ENCODE assay signal across 18 cellular contexts in the genomic region with DNA sequence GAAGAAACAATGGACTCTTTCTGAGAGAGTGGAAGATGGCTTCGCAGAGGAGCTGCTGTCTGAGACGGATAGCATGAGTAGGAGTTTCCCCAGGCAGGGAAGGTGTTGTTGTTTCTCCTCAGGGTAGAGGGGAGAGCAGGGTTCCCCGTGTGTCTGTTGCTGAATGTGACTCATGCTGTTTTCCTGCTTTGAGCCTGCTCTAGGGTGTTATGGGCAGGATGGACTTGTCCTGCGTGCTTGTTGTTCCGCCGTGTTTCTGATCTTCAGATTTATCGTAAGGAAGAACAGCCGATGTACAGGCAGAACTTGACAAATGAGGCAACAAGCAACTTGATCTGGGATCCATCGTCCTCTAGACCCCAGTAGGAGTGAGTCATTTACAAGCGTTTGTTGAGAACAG. TPM values are rescaled to one million over a fixed set of nuclear protein-coding genes. Genes with fewer than 3 reads are reported as not detected.
DNase-seq lines count a peak whose midpoint lies in the region; ATAC-seq and TF ChIP-seq lines count a peak whose summit lies in the region.
"Had no signal": no experiment of that assay in that cellular context is flagged by ENCODE, and none has a peak within 500 bp of the region (broad histone marks: within the 10 kb centered on the region; RNA-seq: fewer than 3 reads in every experiment).

No MANE protein-coding gene starts in this region.

- ATAC-seq in esophagus mucosa, result peak; percentile 50
- ATAC-seq in GM19351 (IDR thresholded peaks at IDR 0.05; ENCODE audit: unreplicated experiment), result no peak
- ATAC-seq in HG02981 (IDR thresholded peaks at IDR 0.05; ENCODE audit: unreplicated experiment), result no peak
- ATAC-seq: Right ventricle myocardium inferior had no signal

- DNase-seq in Daoy (ENCODE audit: low read depth) (peak; percentile 45), NCI-H226 (peak; percentile 38), neural crest cell (ENCODE audit: low read depth, low spot score) (no peak), HEK293T (ENCODE audit: extremely low spot score) (no peak), putamen (ENCODE audit: low spot score) (no peak)
- DNase-seq: GOT3, Kasumi-1, NCI-H1417, NCI-H2081 treated with DMSO at 0.1 percent for 48 hours, NCI-H446 had no signal

- H3K4me3 Mint-ChIP-seq in neural crest cell, result no peak overlapping the region
- H3K4me3 Mint-ChIP-seq: B cell, CD14-positive monocyte had no signal

- no peak for TF ChIP-seq CTCF in neural crest cell (conservative IDR thresholded peaks at IDR 0.05)

- H3K4me1 Mint-ChIP-seq in neural crest cell, result peaks cover 19% of the 10 kb centered on the region
- H3K4me1 Mint-ChIP-seq: B cell, CD14-positive monocyte had no signal

- H3K27ac Mint-ChIP-seq in neural crest cell (ENCODE audit: unreplicated experiment), result peak overlapping the region; percentile 20
- H3K27ac Mint-ChIP-seq: B cell, CD14-positive monocyte had no signal

- no peaks in the 10 kb centered on the region for H3K9me3 Mint-ChIP-seq in neural crest cell
- H3K9me3 Mint-ChIP-seq: CD14-positive monocyte had no signal

- POLR2A ChIA-PET in HEK293T (lab: Yijun Ruan, JAX), result no interaction called here

- H3K36me3 Mint-ChIP-seq in neural crest cell (ENCODE audit: low read depth), result no peaks in the 10 kb centered on the region
- H3K36me3 Mint-ChIP-seq: CD14-positive monocyte had no signal

- no peaks in the 10 kb centered on the region for H3K27me3 Mint-ChIP-seq in neural crest cell (ENCODE audit: low read depth)

- CTCF ChIA-PET in HEK293T (lab: Yijun Ruan, JAX), result no interaction called here

TF ChIP-seq in HEK293T, 16 proteins besides CTCF, POLR2A, EP300 and RAD21:
- TF ChIP-seq BHLHE40 (IDR thresholded peaks at IDR 0.05; ENCODE audit: borderline replicate concordance), result no peak
- TF ChIP-seq ARNT (IDR thresholded peaks at IDR 0.05), result no peak
- no peak for TF ChIP-seq FOXA1 (IDR thresholded peaks at IDR 0.05)
- no peak for TF ChIP-seq TARDBP (IDR thresholded peaks at IDR 0.05)
- no peak for TF ChIP-seq ELF4 (IDR thresholded peaks at IDR 0.05)

RNA-seq across cellular contexts. Expression of a gene that starts 19.7 kb away (rescaled TPM):
- total RNA-seq in Daoy (2014; rRNA removed; shearing (Covaris generic)), result 0.23 and 0.36 TPM in 2 replicates
- total RNA-seq in esophagus mucosa (0.20 TPM), neural crest cell (144 and 149 TPM in 2 replicates)
- total RNA-seq: B cell, MCF 10A, OCI-LY7 had no signal

Comparison
In these comparisons a context has a peak if more than half of its experiments do, and no peak if none do; other contexts are left out.
1. DNase-seq: peak in Daoy (single experiment) and NCI-H226 (single experiment); none in neural crest cell (single experiment), HEK293T (single experiment) and putamen (single experiment).
2. RNA of a gene that starts 19.7 kb away (total RNA-seq): 144 to 149 TPM in neural crest cell; 0.23 to 0.36 TPM in Daoy and 0.20 TPM in esophagus mucosa (single experiment); every median in the first group is over 100 times any median in the second.